1 cellular context compared by ENCODE assay signal in genomic region chr11:25351091-25351803, GRCh38.
TF ChIP-seq lines count a peak whose summit lies in the region.

No MANE protein-coding gene starts in this region.

TF ChIP-seq in H1, 55 proteins besides CTCF, POLR2A, EP300 and RAD21:
- no peak for TF ChIP-seq SP1 (IDR thresholded peaks at IDR 0.05; ENCODE audit: low read depth, low read length)
- TF ChIP-seq RXRA (IDR thresholded peaks at IDR 0.05; ENCODE audit: insufficient read depth, low read depth, low read length), result no peak
- no peak for TF ChIP-seq CEBPB (IDR thresholded peaks at IDR 0.05; ENCODE audit: low read depth, low read length)
- no peak for TF ChIP-seq MAFK (IDR thresholded peaks at IDR 0.05; ENCODE audit: low read depth, low read length)
- TF ChIP-seq PHF8 (conservative IDR thresholded peaks at IDR 0.05; ENCODE audit: low read depth, low read length), result no peak
- no peak for TF ChIP-seq ZNF274 (IDR thresholded peaks at IDR 0.05; ENCODE audit: borderline replicate concordance, extremely low read depth, low read length)
- TF ChIP-seq TBP (IDR thresholded peaks at IDR 0.05; ENCODE audit: low read depth, low read length), result no peak
- TF ChIP-seq SIX5 (IDR thresholded peaks at IDR 0.05; ENCODE audit: low read depth, low read length), result no peak
- TF ChIP-seq ASH2L (IDR thresholded peaks at IDR 0.05; ENCODE audit: low read length), result no peak
- TF ChIP-seq RBBP5 (IDR thresholded peaks at IDR 0.05; ENCODE audit: borderline replicate concordance, low read depth, low read length), result no peak
- no peak for TF ChIP-seq NANOG (IDR thresholded peaks at IDR 0.05; ENCODE audit: insufficient read depth, low read depth, low read length, poor library complexity, severe bottlenecking)
- TF ChIP-seq POLR2AphosphoS5 (IDR thresholded peaks at IDR 0.05; ENCODE audit: low read depth, low read length), result no peak
- TF ChIP-seq, protein P1, sequence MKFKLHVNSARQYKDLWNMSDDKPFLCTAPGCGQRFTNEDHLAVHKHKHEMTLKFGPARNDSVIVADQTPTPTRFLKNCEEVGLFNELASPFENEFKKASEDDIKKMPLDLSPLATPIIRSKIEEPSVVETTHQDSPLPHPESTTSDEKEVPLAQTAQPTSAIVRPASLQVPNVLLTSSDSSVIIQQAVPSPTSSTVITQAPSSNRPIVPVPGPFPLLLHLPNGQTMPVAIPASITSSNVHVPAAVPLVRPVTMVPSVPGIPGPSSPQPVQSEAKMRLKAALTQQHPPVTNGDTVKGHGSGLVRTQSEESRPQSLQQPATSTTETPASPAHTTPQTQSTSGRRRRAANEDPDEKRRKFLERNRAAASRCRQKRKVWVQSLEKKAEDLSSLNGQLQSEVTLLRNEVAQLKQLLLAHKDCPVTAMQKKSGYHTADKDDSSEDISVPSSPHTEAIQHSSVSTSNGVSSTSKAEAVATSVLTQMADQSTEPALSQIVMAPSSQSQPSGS (IDR thresholded peaks at IDR 0.05; ENCODE audit: low read length), result no peak
- TF ChIP-seq SIN3A (conservative IDR thresholded peaks at IDR 0.05 in 1 of 2, IDR thresholded peaks at IDR 0.05 in 1 of 2; ENCODE audit: low read depth in 1 of 2, low read length in 2 of 2), result no peak
TF ChIP-seq in H1: peak in this region for 0.
